In the genomic region with DNA sequence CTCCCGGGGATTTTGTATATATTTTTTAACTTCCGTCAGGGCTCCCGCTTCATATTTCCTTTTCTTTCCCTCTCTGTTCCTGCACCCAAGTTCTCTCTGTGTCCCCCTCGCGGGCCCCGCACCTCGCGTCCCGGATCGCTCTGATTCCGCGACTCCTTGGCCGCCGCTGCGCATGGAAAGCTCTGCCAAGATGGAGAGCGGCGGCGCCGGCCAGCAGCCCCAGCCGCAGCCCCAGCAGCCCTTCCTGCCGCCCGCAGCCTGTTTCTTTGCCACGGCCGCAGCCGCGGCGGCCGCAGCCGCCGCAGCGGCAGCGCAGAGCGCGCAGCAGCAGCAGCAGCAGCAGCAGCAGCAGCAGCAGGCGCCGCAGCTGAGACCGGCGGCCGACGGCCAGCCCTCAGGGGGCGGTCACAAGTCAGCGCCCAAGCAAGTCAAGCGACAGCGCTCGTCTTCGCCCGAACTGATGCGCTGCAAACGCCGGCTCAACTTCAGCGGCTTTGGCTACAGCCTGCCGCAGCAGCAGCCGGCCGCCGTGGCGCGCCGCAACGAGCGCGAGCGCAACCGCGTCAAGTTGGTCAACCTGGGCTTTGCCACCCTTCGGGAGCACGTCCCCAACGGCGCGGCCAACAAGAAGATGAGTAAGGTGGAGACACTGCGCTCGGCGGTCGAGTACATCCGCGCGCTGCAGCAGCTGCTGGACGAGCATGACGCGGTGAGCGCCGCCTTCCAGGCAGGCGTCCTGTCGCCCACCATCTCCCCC, we compare ENCODE assay signal across 8 cellular contexts. TPM values are rescaled to one million over a fixed set of nuclear protein-coding genes. Genes with fewer than 3 reads are reported as not detected.
DNase-seq lines count a peak whose midpoint lies in the region; ATAC-seq and TF ChIP-seq lines count a peak whose summit lies in the region.
"Had no signal": no experiment of that assay in that cellular context is flagged by ENCODE, and none has a peak within 500 bp of the region (broad histone marks: within the 10 kb centered on the region; RNA-seq: fewer than 3 reads in every experiment).

No MANE protein-coding gene starts in this region.

- no peak for TF ChIP-seq RAD21 in IMR-90 (IDR thresholded peaks at IDR 0.05; ENCODE audit: low read length)

- no peak overlapping the region for H3K23ac ChIP-seq in IMR-90 (ENCODE audit: low read depth, low read length)
- no peak overlapping the region for H3K23ac ChIP-seq in mesenchymal stem cell (ENCODE audit: low read length in 2 of 2)

- H3K4me3 ChIP-seq in IMR-90 (ENCODE audit: insufficient read depth, low read depth, low read length) (peak overlapping the region; percentile 33), cardiac fibroblast (replicated peaks in 1 of 2; ENCODE audit: low read depth in 2 of 2, low read length in 2 of 2) (peak overlapping the region; percentile 32 to 36), mesenchymal stem cell (ENCODE audit: insufficient read depth in 1 of 2, low read depth in 1 of 2, low read length in 2 of 2) (peak overlapping the region; percentile 37 to 69)

- TF ChIP-seq CTCF in IMR-90 (conservative IDR thresholded peaks at IDR 0.05; ENCODE audit: low read depth, low read length) (no peak), cardiac fibroblast (IDR thresholded peaks at IDR 0.05; ENCODE audit: low read depth, low read length) (no peak)

- H3K79me1 ChIP-seq in IMR-90 (ENCODE audit: low read depth in 1 of 2, low read length in 2 of 2) (no peaks in the 10 kb centered on the region), mesenchymal stem cell (replicated peaks; ENCODE audit: low read length, poor library complexity, severe bottlenecking) (no peaks in the 10 kb centered on the region)

- no peak overlapping the region for H4K5ac ChIP-seq in IMR-90 (ENCODE audit: low read depth, low read length)

- H2BK15ac ChIP-seq in IMR-90 (ENCODE audit: low read depth, low read length) (no peak overlapping the region), mesenchymal stem cell (ENCODE audit: low read depth, poor library complexity, severe bottlenecking) (no peak overlapping the region)

- H3K9me3 ChIP-seq in IMR-90 (ENCODE audit: control insufficient read depth, insufficient read depth, low read length) (0 out of 2 replicates have a peak, but pooled peaks cover 2% of the 10 kb centered on the region), mesenchymal stem cell (ENCODE audit: control insufficient read depth, low read length) (peaks cover 5% of the 10 kb centered on the region)

- H2BK120ac ChIP-seq in IMR-90 (ENCODE audit: low read depth, low read length) (no peak overlapping the region), mesenchymal stem cell (ENCODE audit: low read depth, low read length) (no peak overlapping the region)

- no peak overlapping the region for H2BK12ac ChIP-seq in mesenchymal stem cell (ENCODE audit: low read length in 2 of 2)

- H2AK9ac ChIP-seq in IMR-90 (replicated peaks; ENCODE audit: low read depth, low read length, poor library complexity): peak overlapping the region; percentile 37

- CTCF ChIA-PET in IMR-90 (lab: Yijun Ruan, JAX): no interaction called here

- H3K9me1 ChIP-seq in IMR-90 (ENCODE audit: insufficient read depth, low read length): no peaks in the 10 kb centered on the region

- H2BK5ac ChIP-seq in IMR-90 (ENCODE audit: low read depth, low read length, poor library complexity, severe bottlenecking) (no peak overlapping the region), mesenchymal stem cell (ENCODE audit: low read depth, low read length, poor library complexity, severe bottlenecking) (no peak overlapping the region)

- H3K4ac ChIP-seq in IMR-90 (ENCODE audit: low read depth, low read length): no peak overlapping the region
- H3K4ac ChIP-seq in mesenchymal stem cell (ENCODE audit: low read depth in 1 of 2, low read length in 2 of 2): no peak overlapping the region

- H3K56ac ChIP-seq in IMR-90 (ENCODE audit: extremely low read depth, insufficient read depth, low read length): no peak overlapping the region

- no peak overlapping the region for H2BK20ac ChIP-seq in IMR-90 (ENCODE audit: low read depth, low read length)

- H3K14ac ChIP-seq in IMR-90 (replicated peaks; ENCODE audit: low read depth, low read length) (no peak overlapping the region), mesenchymal stem cell (ENCODE audit: low read length in 2 of 2) (no peak overlapping the region)

- H3K27ac ChIP-seq in IMR-90 (ENCODE audit: insufficient read depth, low read length): no peak overlapping the region
- H3K27ac ChIP-seq in mesenchymal stem cell (ENCODE audit: low read length, poor library complexity, severe bottlenecking): no peak overlapping the region

- H3K9ac ChIP-seq in IMR-90 (ENCODE audit: low read depth, low read length): no peak overlapping the region
- H3K9ac ChIP-seq in mesenchymal stem cell (ENCODE audit: low read length): no peak overlapping the region

- no peak overlapping the region for H4K8ac ChIP-seq in IMR-90 (ENCODE audit: low read depth in 2 of 2, low read length in 2 of 2)
- H4K8ac ChIP-seq in mesenchymal stem cell (ENCODE audit: low read length): no peak overlapping the region

- H3K4me2 ChIP-seq in IMR-90 (ENCODE audit: low read depth, low read length) (peak overlapping the region; percentile 79), mesenchymal stem cell (ENCODE audit: low read length, poor library complexity, severe bottlenecking) (peak overlapping the region; percentile 96)

- H4K20me1 ChIP-seq in IMR-90 (ENCODE audit: insufficient read depth, low read length): no peaks in the 10 kb centered on the region

- dilution Hi-C loops in IMR-90 (cut with HindIII; ENCODE audit: low sequenced_read_pairs, unreplicated experiment): no loop called here

- intact Hi-C loops in IMR-90 (cut with micrococcal nuclease): no loop called here

- no peak overlapping the region for H4K91ac ChIP-seq in IMR-90 (ENCODE audit: insufficient read depth, low read depth, low read length)
- H4K91ac ChIP-seq in mesenchymal stem cell (ENCODE audit: low read length): no peak overlapping the region

- POLR2A ChIA-PET in IMR-90 (lab: Charles Lee; ENCODE audit: unreplicated experiment): no interaction called here

- peak; percentile 39 for ATAC-seq in GM19463 (IDR thresholded peaks at IDR 0.05; ENCODE audit: unreplicated experiment)
- ATAC-seq in IMR-90 (ENCODE audit: low read depth): peak; percentile 65

- no TSS peak for BruUV-seq in IMR-90 (replicated peaks; lab: Mats Ljungman, UMichigan)

- H3K27me3 ChIP-seq in IMR-90 (ENCODE audit: control insufficient read depth, insufficient read depth, low read length) (peaks cover 50% of the 10 kb centered on the region), mesenchymal stem cell (ENCODE audit: control insufficient read depth in 1 of 2, insufficient read depth in 1 of 2, low read length in 2 of 2) (peaks cover 89 to 92% of the 10 kb centered on the region in 2 experiments)

- no peak overlapping the region for H2AK5ac ChIP-seq in IMR-90 (ENCODE audit: low read depth, low read length)
- no peak overlapping the region for H2AK5ac ChIP-seq in mesenchymal stem cell (ENCODE audit: low read length, severe bottlenecking)

- TF ChIP-seq POLR2A in IMR-90 (IDR thresholded peaks at IDR 0.05; ENCODE audit: low read depth, low read length): no peak

- no peak overlapping the region for H3K18ac ChIP-seq in IMR-90 (ENCODE audit: low read depth, low read length)
- H3K18ac ChIP-seq in mesenchymal stem cell (ENCODE audit: low read depth in 1 of 2, low read length in 2 of 2): no peak overlapping the region

- peak; percentile 63 for DNase-seq in GM03348 (ENCODE audit: low spot score)
- peak; percentile 19 for DNase-seq in IMR-90
- peak; percentile 33 to 38 for DNase-seq in cardiac fibroblast (ENCODE audit: low read depth in 2 of 2)
- peak; percentile 36 for DNase-seq in mesenchymal stem cell
- DNase-seq in stimulated activated CD8-positive, alpha-beta memory T cell treated with anti-CD3 and anti-CD28 coated beads, Interleukin-4, amount 100 ng/mL, for 48 hours: no peak
- no peak for DNase-seq in stimulated activated naive CD4-positive, alpha-beta T cell (lab: John Stamatoyannopoulos, UW)

- H2AFZ ChIP-seq in IMR-90 (replicated peaks; ENCODE audit: low read length, poor library complexity) (peak overlapping the region; percentile 77), mesenchymal stem cell (ENCODE audit: low read depth, low read length) (no peak overlapping the region)

- H3K4me1 ChIP-seq in IMR-90 (ENCODE audit: control insufficient read depth, insufficient read depth, low read length) (no peaks in the 10 kb centered on the region), mesenchymal stem cell (ENCODE audit: control insufficient read depth, insufficient read depth, low read depth, low read length) (peaks cover 26% of the 10 kb centered on the region)

- H3K36me3 ChIP-seq in IMR-90 (ENCODE audit: control insufficient read depth, insufficient read depth, low read length) (no peaks in the 10 kb centered on the region), mesenchymal stem cell (ENCODE audit: control insufficient read depth in 1 of 2, insufficient read depth in 2 of 2, low read depth in 1 of 2, low read length in 2 of 2) (no peaks in the 10 kb centered on the region)

- 2% methylated on average over 34 of the region's 83 CpGs; no CpG with 5 or more reads in 1 of the 2 experiments for WGBS in IMR-90 (ENCODE audit: extremely low coverage in 2 of 2, insufficient read length in 1 of 2), 2 experiments
- 1% methylated on average over 81 of the region's 83 CpGs for WGBS in mesenchymal stem cell

- in situ Hi-C loops in IMR-90 (cut with MboI; ENCODE audit: low sequenced_read_pairs): no loop called here

TF ChIP-seq in IMR-90, 13 proteins besides CTCF, POLR2A, EP300 and RAD21:
- TF ChIP-seq, protein P1, sequence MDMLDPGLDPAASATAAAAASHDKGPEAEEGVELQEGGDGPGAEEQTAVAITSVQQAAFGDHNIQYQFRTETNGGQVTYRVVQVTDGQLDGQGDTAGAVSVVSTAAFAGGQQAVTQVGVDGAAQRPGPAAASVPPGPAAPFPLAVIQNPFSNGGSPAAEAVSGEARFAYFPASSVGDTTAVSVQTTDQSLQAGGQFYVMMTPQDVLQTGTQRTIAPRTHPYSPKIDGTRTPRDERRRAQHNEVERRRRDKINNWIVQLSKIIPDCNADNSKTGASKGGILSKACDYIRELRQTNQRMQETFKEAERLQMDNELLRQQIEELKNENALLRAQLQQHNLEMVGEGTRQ (IDR thresholded peaks at IDR 0.05; ENCODE audit: low read depth, low read length): no peak
- TF ChIP-seq RFX5 (IDR thresholded peaks at IDR 0.05; ENCODE audit: low read depth, low read length) (no peak), RCOR1 (IDR thresholded peaks at IDR 0.05; ENCODE audit: insufficient replicate concordance, low read length) (no peak)

RNA-seq across cellular contexts. Expression of a gene that starts 0.8 kb away (rescaled TPM):
- total RNA-seq in IMR-90 (2012; rRNA removed): not detected in 2 replicates
- polyA plus RNA-seq in IMR-90 (2012; rRNA removed): not detected in 2 replicates
- polyA plus RNA-seq in IMR-90 (2012; cell fraction: cytosol; rRNA removed): not detected in 2 replicates
- not detected in 2 replicates for polyA plus RNA-seq in IMR-90 (2012; cell fraction: nucleus; rRNA removed; ENCODE audit: low replicate concordance)
- not detected for polyA plus RNA-seq in mesenchymal stem cell (2013, experiment 1 of 2)
- not detected for polyA plus RNA-seq in mesenchymal stem cell (2013, experiment 2 of 2)
- total RNA-seq: activated CD8-positive, alpha-beta memory T cell treated with anti-CD3 and anti-CD28 coated beads for 36 hours had no signal

RNA-seq across cellular contexts. Expression of a gene that starts 41.2 kb away (rescaled TPM):
- not detected in 2 replicates for total RNA-seq in IMR-90 (2012; rRNA removed)
- polyA plus RNA-seq in IMR-90 (2012; rRNA removed): not detected in 2 replicates
- polyA plus RNA-seq in IMR-90 (2012; cell fraction: cytosol; rRNA removed): not detected in 2 replicates
- polyA plus RNA-seq in IMR-90 (2012; cell fraction: nucleus; rRNA removed; ENCODE audit: low replicate concordance): not detected in 2 replicates
- polyA plus RNA-seq in mesenchymal stem cell (2013, experiment 1 of 2): not detected
- not detected for polyA plus RNA-seq in mesenchymal stem cell (2013, experiment 2 of 2)
- total RNA-seq: activated CD8-positive, alpha-beta memory T cell treated with anti-CD3 and anti-CD28 coated beads for 36 hours had no signal

Comparison
In these comparisons a context has a peak if more than half of its experiments do, and no peak if none do; other contexts are left out.
1. DNase-seq: peak in GM03348 (single experiment), IMR-90 (single experiment), cardiac fibroblast (2 of 2) and mesenchymal stem cell (single experiment); none in stimulated activated CD8-positive, alpha-beta memory T cell treated with anti-CD3 and anti-CD28 coated beads, Interleukin-4, amount 100 ng/mL, for 48 hours (single experiment) and stimulated activated naive CD4-positive, alpha-beta T cell (0 of 6).
2. Peak in every context shown above with its lines, with median percentiles within 50 percentile points of each other: H3K4me3 ChIP-seq.